10 cellular contexts compared by ENCODE assay signal in genomic region chr2:219688560-219689445, GRCh38.
DNase-seq lines count a peak whose midpoint lies in the region; ATAC-seq and TF ChIP-seq lines count a peak whose summit lies in the region.
"Had no signal": no experiment of that assay in that cellular context is flagged by ENCODE, and none has a peak within 500 bp of the region (broad histone marks: within the 10 kb centered on the region; RNA-seq: fewer than 3 reads in every experiment).

No MANE protein-coding gene starts in this region.

- no peak overlapping the region for H3K23ac ChIP-seq in H9 (ENCODE audit: insufficient read length, low read depth, low read length)

- H3K4me2 ChIP-seq in H9 (ENCODE audit: insufficient read depth, insufficient read length, low read length): no peak overlapping the region

- H3K18ac ChIP-seq in H9 (ENCODE audit: insufficient read length, low read depth, low read length): no peak overlapping the region

- H4K8ac ChIP-seq in H9 (replicated peaks; ENCODE audit: insufficient read length, low read depth, low read length): no peak overlapping the region

- no peak overlapping the region for H2BK5ac ChIP-seq in H9 (ENCODE audit: insufficient read length, low read length)

- H3K4me3 ChIP-seq in WI38 (ENCODE audit: low read depth, low read length) (peak overlapping the region; percentile 10), gastroesophageal sphincter (no peak overlapping the region)
- H3K4me3 ChIP-seq: mucosa of descending colon had no signal

- no peak overlapping the region for H3K4ac ChIP-seq in H9 (ENCODE audit: low read depth, low read length)

- no peaks in the 10 kb centered on the region for H3K9me3 ChIP-seq in H9 (ENCODE audit: control insufficient read depth, low read depth, low read length)
- no peaks in the 10 kb centered on the region for H3K9me3 ChIP-seq in gastroesophageal sphincter
- H3K9me3 ChIP-seq: mucosa of descending colon had no signal

- whole genome bisulfite sequencing in H9 (ENCODE audit: extremely low coverage, insufficient read length, low lambda C conversion rate): no CpG with 5 or more reads among the region's 23 CpGs
- WGBS in gastroesophageal sphincter (ENCODE audit: low coverage in 1 of 2), 2 donors: 56 to 77% methylated on average over 19 to 21 of the region's 23 CpGs

- H3K79me2 ChIP-seq in H9 (ENCODE audit: insufficient read depth, low read length): no peaks in the 10 kb centered on the region

- H3K27me3 ChIP-seq in H9 (ENCODE audit: insufficient read depth, low read length): no peaks in the 10 kb centered on the region
- no peaks in the 10 kb centered on the region for H3K27me3 ChIP-seq in gastroesophageal sphincter

- no peak overlapping the region for H2BK20ac ChIP-seq in H9 (ENCODE audit: low read depth, low read length, poor library complexity, severe bottlenecking)

- TF ChIP-seq POLR2A in gastroesophageal sphincter (IDR thresholded peaks at IDR 0.05): no peak

- no peak overlapping the region for H3K4me3 Mint-ChIP-seq in H9
- H3K4me3 Mint-ChIP-seq in progenitor cell of endocrine pancreas (ENCODE audit: low read depth): no peak overlapping the region

- no peaks in the 10 kb centered on the region for H3K79me1 ChIP-seq in H9 (ENCODE audit: insufficient read depth, low read depth, low read length, poor library complexity, severe bottlenecking)

- no peaks in the 10 kb centered on the region; the same call in none of the 2 replicates for H3K27me3 Mint-ChIP-seq in H9 (ENCODE audit: low read depth)
- H3K27me3 Mint-ChIP-seq in progenitor cell of endocrine pancreas: peaks cover 10% of the 10 kb centered on the region

- H2BK120ac ChIP-seq in H9 (ENCODE audit: low read depth, low read length, poor library complexity, severe bottlenecking): no peak overlapping the region

- H2BK12ac ChIP-seq in H9 (ENCODE audit: insufficient read length, low read depth, low read length): no peak overlapping the region

- no peak for TF ChIP-seq CTCF in H9 (conservative IDR thresholded peaks at IDR 0.05)
- no peak for TF ChIP-seq CTCF in WI38 (IDR thresholded peaks at IDR 0.05; ENCODE audit: low read depth, low read length)
- no peak for TF ChIP-seq CTCF in gastroesophageal sphincter (IDR thresholded peaks at IDR 0.05)
- TF ChIP-seq CTCF in progenitor cell of endocrine pancreas (IDR thresholded peaks at IDR 0.05; ENCODE audit: unreplicated experiment): no peak

- no peak overlapping the region for H2AFZ ChIP-seq in H9 (ENCODE audit: low read length)

- H3K27ac Mint-ChIP-seq in H9 (peak overlapping the region in 2 of 3 experiments; percentile 57 to 85; a peak in 1 of 7 replicates), progenitor cell of endocrine pancreas (no peak overlapping the region)

- H3K4me1 ChIP-seq in H9 (ENCODE audit: insufficient read depth, low read length) (peaks cover 12% of the 10 kb centered on the region; the same call in 1 of the 2 replicates), gastroesophageal sphincter (peaks cover 0 to 24% (median 0%) of the 10 kb centered on the region in 3 donors)

- no peak for TF ChIP-seq EP300 in gastroesophageal sphincter (IDR thresholded peaks at IDR 0.05)

- no peak overlapping the region for H3T11ph ChIP-seq in H9 (ENCODE audit: low read length)

- H3K56ac ChIP-seq in H9 (ENCODE audit: insufficient read length, low read depth, low read length): no peak overlapping the region

- H2AK5ac ChIP-seq in H9 (ENCODE audit: insufficient read length, low read length): no peak overlapping the region

- H3K36me3 ChIP-seq in gastroesophageal sphincter: no peaks in the 10 kb centered on the region

- no peak overlapping the region for H3K27ac ChIP-seq in H9 (ENCODE audit: insufficient read length, low read depth, low read length)
- H3K27ac ChIP-seq in gastroesophageal sphincter: peak overlapping the region in 3 of 4 donors; percentile 64 to 69 (median 67)

- no peak overlapping the region for H3K14ac ChIP-seq in H9 (ENCODE audit: insufficient read depth, low read length)

- peaks cover 54% of the 10 kb centered on the region in 2 experiments for H3K4me1 Mint-ChIP-seq in H9
- peaks cover 14% of the 10 kb centered on the region for H3K4me1 Mint-ChIP-seq in progenitor cell of endocrine pancreas (ENCODE audit: low read depth)

- peak; percentile 37 for ATAC-seq in gastroesophageal sphincter
- ATAC-seq in GM21526 (IDR thresholded peaks at IDR 0.05; ENCODE audit: low FRiP score, unreplicated experiment): no peak

- H3K36me3 Mint-ChIP-seq in H9 (ENCODE audit: insufficient read depth in 1 of 3, low read depth in 3 of 3) (peaks cover 0 to 9% (median 8%) of the 10 kb centered on the region in 3 experiments; a peak in 5 of 7 replicates), progenitor cell of endocrine pancreas (ENCODE audit: insufficient read depth) (no peaks in the 10 kb centered on the region)

- no peak overlapping the region for H4K91ac ChIP-seq in H9 (ENCODE audit: insufficient read length, low read depth, low read length)

- DNase-seq in H9: no peak
- DNase-seq in stromal cell of bone marrow (ENCODE audit: low read depth): peak; percentile 63
- no peak for DNase-seq in NCI-H82 treated with DMSO at 0.1 percent for 48 hours (lab: John Stamatoyannopoulos, UW; ENCODE audit: unreplicated experiment)
- no peak for DNase-seq in progenitor cell of endocrine pancreas (ENCODE audit: low spot score, unreplicated experiment)
- no peak for DNase-seq in NCI-H1417 (lab: John Stamatoyannopoulos, UW)
- DNase-seq: activated CD8-positive, alpha-beta memory T cell treated with anti-CD3 and anti-CD28 coated beads for 24 hours had no signal

- H4K5ac ChIP-seq in H9 (ENCODE audit: insufficient read length, low read depth, low read length): no peak overlapping the region

- no peaks in the 10 kb centered on the region for H3K23me2 ChIP-seq in H9 (ENCODE audit: insufficient read length, low read depth, low read length, poor library complexity, severe bottlenecking)

- H3K9ac ChIP-seq in H9 (ENCODE audit: extremely low read depth, insufficient read length, low read length): no peak overlapping the region

- H3K9me3 Mint-ChIP-seq in H9: peaks cover 3 to 7% of the 10 kb centered on the region in 2 experiments; a peak in 3 of 5 replicates
- peaks cover under 1% of the 10 kb centered on the region for H3K9me3 Mint-ChIP-seq in progenitor cell of endocrine pancreas (ENCODE audit: low read depth)

- H4K20me1 ChIP-seq in H9 (ENCODE audit: control insufficient read depth, insufficient read depth, insufficient read length): no peaks in the 10 kb centered on the region

- H2BK15ac ChIP-seq in H9 (ENCODE audit: low read depth, low read length): no peak overlapping the region
